1 cellular context compared by ENCODE assay signal in genomic region chr7:7566651-7567611, GRCh38.
A peak's percentile ranks its signal among the peaks of the same experiment; 100 is the strongest.
TF ChIP-seq lines count a peak whose summit lies in the region.

TSS of gene MIOS (plus strand) at chr7:7566884. CDS start at chr7:7572476, 5,592 bp downstream.

TF ChIP-seq in HepG2, 621 proteins besides CTCF, POLR2A, EP300 and RAD21 (continued from another document and continues in another):
- TF ChIP-seq, protein P1, sequence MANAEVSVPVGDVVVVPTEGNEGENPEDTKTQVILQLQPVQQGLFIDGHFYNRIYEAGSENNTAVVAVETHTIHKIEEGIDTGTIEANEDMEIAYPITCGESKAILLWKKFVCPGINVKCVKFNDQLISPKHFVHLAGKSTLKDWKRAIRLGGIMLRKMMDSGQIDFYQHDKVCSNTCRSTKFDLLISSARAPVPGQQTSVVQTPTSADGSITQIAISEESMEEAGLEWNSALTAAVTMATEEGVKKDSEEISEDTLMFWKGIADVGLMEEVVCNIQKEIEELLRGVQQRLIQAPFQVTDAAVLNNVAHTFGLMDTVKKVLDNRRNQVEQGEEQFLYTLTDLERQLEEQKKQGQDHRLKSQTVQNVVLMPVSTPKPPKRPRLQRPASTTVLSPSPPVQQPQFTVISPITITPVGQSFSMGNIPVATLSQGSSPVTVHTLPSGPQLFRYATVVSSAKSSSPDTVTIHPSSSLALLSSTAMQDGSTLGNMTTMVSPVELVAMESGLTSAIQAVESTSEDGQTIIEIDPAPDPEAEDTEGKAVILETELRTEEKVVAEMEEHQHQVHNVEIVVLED (CRISPR knock-in tag; IDR thresholded peaks at IDR 0.05; ENCODE audit: borderline replicate concordance), result peak; percentile 43; the same call in 1 of the 2 replicates
- TF ChIP-seq CBFB (CRISPR knock-in tag; IDR thresholded peaks at IDR 0.05) (0 out of 2 replicates have a peak, but pooled peaks have one; percentile 27), BCL3 (CRISPR knock-in tag; IDR thresholded peaks at IDR 0.05) (peak; percentile 72; the same call in 1 of the 2 replicates), ZNF468 (CRISPR knock-in tag; IDR thresholded peaks at IDR 0.05) (no peak), RELA (CRISPR knock-in tag; IDR thresholded peaks at IDR 0.05) (0 out of 2 replicates have a peak, but pooled peaks have one; percentile 83), ZNF83 (CRISPR knock-in tag; IDR thresholded peaks at IDR 0.05; ENCODE audit: borderline replicate concordance) (no peak), FIP1L1 (IDR thresholded peaks at IDR 0.05; ENCODE audit: borderline replicate concordance, insufficient read depth, low read depth, low read length) (no peak), NFE2L2 (IDR thresholded peaks at IDR 0.05; ENCODE audit: low read length) (no peak), ZNF652 (CRISPR knock-in tag; IDR thresholded peaks at IDR 0.05; ENCODE audit: borderline replicate concordance, low read depth) (no peak), SALL1 (CRISPR knock-in tag; IDR thresholded peaks at IDR 0.05) (peak; percentile 70), ZFP82 (CRISPR knock-in tag; IDR thresholded peaks at IDR 0.05; ENCODE audit: borderline replicate concordance) (0 out of 2 replicates have a peak, but pooled peaks have one; percentile 9), TCF12 (IDR thresholded peaks at IDR 0.05) (no peak), TCF12 (CRISPR knock-in tag; IDR thresholded peaks at IDR 0.05) (no peak), ATF6 (CRISPR knock-in tag; conservative IDR thresholded peaks at IDR 0.05) (no peak), ZSCAN22 (CRISPR knock-in tag; IDR thresholded peaks at IDR 0.05) (no peak), SP5 (CRISPR knock-in tag; IDR thresholded peaks at IDR 0.05; ENCODE audit: borderline replicate concordance, low read depth) (peak; percentile 31; the same call in 1 of the 2 replicates), IRF2 (CRISPR knock-in tag; IDR thresholded peaks at IDR 0.05) (no peak), ZNF605 (CRISPR knock-in tag; IDR thresholded peaks at IDR 0.05) (no peak; the same call in 1 of the 2 replicates), BRCA1 (CRISPR knock-in tag; IDR thresholded peaks at IDR 0.05) (peak; percentile 47; the same call in 1 of the 2 replicates), ATRX (CRISPR knock-in tag; IDR thresholded peaks at IDR 0.05; ENCODE audit: borderline replicate concordance) (no peak), ZBTB38 (CRISPR knock-in tag; IDR thresholded peaks at IDR 0.05) (no peak), SIN3A (IDR thresholded peaks at IDR 0.05; ENCODE audit: borderline replicate concordance, low read depth, low read length) (0 out of 2 replicates have a peak, but pooled peaks have one; percentile 32), NR3C1 (CRISPR knock-in tag; IDR thresholded peaks at IDR 0.05) (no peak), CEBPB (IDR thresholded peaks at IDR 0.05; ENCODE audit: borderline replicate concordance, low read depth, low read length) (no peak), ZNF569 (CRISPR knock-in tag; IDR thresholded peaks at IDR 0.05; ENCODE audit: borderline replicate concordance) (no peak), NCOA5 (CRISPR knock-in tag; IDR thresholded peaks at IDR 0.05) (no peak), RORA (CRISPR knock-in tag; IDR thresholded peaks at IDR 0.05) (no peak), KDM5B (CRISPR knock-in tag; IDR thresholded peaks at IDR 0.05; ENCODE audit: borderline replicate concordance) (no peak), KLF16 (CRISPR knock-in tag; IDR thresholded peaks at IDR 0.05) (no peak), ZNF709 (CRISPR knock-in tag; IDR thresholded peaks at IDR 0.05) (peak; percentile 45; the same call in 1 of the 2 replicates), MLXIP (CRISPR knock-in tag; IDR thresholded peaks at IDR 0.05; ENCODE audit: borderline replicate concordance) (no peak), ZNF772 (CRISPR knock-in tag; IDR thresholded peaks at IDR 0.05) (no peak)
- TF ChIP-seq, protein P2, sequence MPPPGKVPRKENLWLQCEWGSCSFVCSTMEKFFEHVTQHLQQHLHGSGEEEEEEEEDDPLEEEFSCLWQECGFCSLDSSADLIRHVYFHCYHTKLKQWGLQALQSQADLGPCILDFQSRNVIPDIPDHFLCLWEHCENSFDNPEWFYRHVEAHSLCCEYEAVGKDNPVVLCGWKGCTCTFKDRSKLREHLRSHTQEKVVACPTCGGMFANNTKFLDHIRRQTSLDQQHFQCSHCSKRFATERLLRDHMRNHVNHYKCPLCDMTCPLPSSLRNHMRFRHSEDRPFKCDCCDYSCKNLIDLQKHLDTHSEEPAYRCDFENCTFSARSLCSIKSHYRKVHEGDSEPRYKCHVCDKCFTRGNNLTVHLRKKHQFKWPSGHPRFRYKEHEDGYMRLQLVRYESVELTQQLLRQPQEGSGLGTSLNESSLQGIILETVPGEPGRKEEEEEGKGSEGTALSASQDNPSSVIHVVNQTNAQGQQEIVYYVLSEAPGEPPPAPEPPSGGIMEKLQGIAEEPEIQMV (CRISPR knock-in tag; IDR thresholded peaks at IDR 0.05; ENCODE audit: low read depth), result peak; percentile 50; the same call in 1 of the 2 replicates
- TF ChIP-seq, protein P3, sequence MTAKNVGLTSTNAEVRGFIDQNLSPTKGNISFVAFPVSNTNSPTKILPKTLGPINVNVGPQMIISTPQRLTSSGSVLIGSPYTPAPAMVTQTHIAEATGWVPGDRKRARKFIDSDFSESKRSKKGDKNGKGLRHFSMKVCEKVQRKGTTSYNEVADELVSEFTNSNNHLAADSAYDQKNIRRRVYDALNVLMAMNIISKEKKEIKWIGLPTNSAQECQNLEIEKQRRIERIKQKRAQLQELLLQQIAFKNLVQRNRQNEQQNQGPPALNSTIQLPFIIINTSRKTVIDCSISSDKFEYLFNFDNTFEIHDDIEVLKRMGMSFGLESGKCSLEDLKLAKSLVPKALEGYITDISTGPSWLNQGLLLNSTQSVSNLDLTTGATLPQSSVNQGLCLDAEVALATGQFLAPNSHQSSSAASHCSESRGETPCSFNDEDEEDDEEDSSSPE (CRISPR knock-in tag; IDR thresholded peaks at IDR 0.05), result peak; percentile 49; the same call in 1 of the 2 replicates
- TF ChIP-seq, protein P4, sequence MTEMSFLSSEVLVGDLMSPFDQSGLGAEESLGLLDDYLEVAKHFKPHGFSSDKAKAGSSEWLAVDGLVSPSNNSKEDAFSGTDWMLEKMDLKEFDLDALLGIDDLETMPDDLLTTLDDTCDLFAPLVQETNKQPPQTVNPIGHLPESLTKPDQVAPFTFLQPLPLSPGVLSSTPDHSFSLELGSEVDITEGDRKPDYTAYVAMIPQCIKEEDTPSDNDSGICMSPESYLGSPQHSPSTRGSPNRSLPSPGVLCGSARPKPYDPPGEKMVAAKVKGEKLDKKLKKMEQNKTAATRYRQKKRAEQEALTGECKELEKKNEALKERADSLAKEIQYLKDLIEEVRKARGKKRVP (CRISPR knock-in tag; IDR thresholded peaks at IDR 0.05), result no peak
- TF ChIP-seq, protein P5, sequence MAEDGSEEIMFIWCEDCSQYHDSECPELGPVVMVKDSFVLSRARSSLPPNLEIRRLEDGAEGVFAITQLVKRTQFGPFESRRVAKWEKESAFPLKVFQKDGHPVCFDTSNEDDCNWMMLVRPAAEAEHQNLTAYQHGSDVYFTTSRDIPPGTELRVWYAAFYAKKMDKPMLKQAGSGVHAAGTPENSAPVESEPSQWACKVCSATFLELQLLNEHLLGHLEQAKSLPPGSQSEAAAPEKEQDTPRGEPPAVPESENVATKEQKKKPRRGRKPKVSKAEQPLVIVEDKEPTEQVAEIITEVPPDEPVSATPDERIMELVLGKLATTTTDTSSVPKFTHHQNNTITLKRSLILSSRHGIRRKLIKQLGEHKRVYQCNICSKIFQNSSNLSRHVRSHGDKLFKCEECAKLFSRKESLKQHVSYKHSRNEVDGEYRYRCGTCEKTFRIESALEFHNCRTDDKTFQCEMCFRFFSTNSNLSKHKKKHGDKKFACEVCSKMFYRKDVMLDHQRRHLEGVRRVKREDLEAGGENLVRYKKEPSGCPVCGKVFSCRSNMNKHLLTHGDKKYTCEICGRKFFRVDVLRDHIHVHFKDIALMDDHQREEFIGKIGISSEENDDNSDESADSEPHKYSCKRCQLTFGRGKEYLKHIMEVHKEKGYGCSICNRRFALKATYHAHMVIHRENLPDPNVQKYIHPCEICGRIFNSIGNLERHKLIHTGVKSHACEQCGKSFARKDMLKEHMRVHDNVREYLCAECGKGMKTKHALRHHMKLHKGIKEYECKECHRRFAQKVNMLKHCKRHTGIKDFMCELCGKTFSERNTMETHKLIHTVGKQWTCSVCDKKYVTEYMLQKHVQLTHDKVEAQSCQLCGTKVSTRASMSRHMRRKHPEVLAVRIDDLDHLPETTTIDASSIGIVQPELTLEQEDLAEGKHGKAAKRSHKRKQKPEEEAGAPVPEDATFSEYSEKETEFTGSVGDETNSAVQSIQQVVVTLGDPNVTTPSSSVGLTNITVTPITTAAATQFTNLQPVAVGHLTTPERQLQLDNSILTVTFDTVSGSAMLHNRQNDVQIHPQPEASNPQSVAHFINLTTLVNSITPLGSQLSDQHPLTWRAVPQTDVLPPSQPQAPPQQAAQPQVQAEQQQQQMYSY (CRISPR knock-in tag; IDR thresholded peaks at IDR 0.05), result peak; percentile 59; the same call in 1 of the 2 replicates
- TF ChIP-seq, protein P6, sequence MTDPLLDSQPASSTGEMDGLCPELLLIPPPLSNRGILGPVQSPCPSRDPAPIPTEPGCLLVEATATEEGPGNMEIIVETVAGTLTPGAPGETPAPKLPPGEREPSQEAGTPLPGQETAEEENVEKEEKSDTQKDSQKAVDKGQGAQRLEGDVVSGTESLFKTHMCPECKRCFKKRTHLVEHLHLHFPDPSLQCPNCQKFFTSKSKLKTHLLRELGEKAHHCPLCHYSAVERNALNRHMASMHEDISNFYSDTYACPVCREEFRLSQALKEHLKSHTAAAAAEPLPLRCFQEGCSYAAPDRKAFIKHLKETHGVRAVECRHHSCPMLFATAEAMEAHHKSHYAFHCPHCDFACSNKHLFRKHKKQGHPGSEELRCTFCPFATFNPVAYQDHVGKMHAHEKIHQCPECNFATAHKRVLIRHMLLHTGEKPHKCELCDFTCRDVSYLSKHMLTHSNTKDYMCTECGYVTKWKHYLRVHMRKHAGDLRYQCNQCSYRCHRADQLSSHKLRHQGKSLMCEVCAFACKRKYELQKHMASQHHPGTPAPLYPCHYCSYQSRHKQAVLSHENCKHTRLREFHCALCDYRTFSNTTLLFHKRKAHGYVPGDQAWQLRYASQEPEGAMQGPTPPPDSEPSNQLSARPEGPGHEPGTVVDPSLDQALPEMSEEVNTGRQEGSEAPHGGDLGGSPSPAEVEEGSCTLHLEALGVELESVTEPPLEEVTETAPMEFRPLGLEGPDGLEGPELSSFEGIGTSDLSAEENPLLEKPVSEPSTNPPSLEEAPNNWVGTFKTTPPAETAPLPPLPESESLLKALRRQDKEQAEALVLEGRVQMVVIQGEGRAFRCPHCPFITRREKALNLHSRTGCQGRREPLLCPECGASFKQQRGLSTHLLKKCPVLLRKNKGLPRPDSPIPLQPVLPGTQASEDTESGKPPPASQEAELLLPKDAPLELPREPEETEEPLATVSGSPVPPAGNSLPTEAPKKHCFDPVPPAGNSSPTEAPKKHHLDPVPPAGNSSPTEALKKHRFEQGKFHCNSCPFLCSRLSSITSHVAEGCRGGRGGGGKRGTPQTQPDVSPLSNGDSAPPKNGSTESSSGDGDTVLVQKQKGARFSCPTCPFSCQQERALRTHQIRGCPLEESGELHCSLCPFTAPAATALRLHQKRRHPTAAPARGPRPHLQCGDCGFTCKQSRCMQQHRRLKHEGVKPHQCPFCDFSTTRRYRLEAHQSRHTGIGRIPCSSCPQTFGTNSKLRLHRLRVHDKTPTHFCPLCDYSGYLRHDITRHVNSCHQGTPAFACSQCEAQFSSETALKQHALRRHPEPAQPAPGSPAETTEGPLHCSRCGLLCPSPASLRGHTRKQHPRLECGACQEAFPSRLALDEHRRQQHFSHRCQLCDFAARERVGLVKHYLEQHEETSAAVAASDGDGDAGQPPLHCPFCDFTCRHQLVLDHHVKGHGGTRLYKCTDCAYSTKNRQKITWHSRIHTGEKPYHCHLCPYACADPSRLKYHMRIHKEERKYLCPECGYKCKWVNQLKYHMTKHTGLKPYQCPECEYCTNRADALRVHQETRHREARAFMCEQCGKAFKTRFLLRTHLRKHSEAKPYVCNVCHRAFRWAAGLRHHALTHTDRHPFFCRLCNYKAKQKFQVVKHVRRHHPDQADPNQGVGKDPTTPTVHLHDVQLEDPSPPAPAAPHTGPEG (CRISPR knock-in tag; IDR thresholded peaks at IDR 0.05), result peak; percentile 61; the same call in 1 of the 2 replicates
